In genomic region chr15:31326729-31327673, GRCh38 we compare ENCODE assay signal across 7 cellular contexts. TPM values are rescaled to one million over a fixed set of nuclear protein-coding genes. Genes with fewer than 3 reads are reported as not detected.
DNase-seq lines count a peak whose midpoint lies in the region; ATAC-seq lines count a peak whose summit lies in the region.

Gene KLF13 (plus strand): TSS chr15:31326835. CDS start chr15:31327213, 378 bp downstream.

- H3K36me3 ChIP-seq in NT2/D1 (ENCODE audit: insufficient read depth, insufficient read length, low read length): no peaks in the 10 kb centered on the region

- intact Hi-C loops in Right ventricle myocardium superior (cut with DNase I) (loop anchor here (1.0 to 10.0 kb wide), 5 partner anchors 39 to 158 kb away; no protein-coding TSS in a partner anchor), posterior cingulate gyrus (cut with DNase I) (loop anchor here (1.0 kb wide), 2 partner anchors 47 to 112 kb away; no protein-coding TSS in a partner anchor)

- peak; percentile 50 for ATAC-seq in GM18861 (IDR thresholded peaks at IDR 0.05; ENCODE audit: unreplicated experiment)
- ATAC-seq in HG02759 (IDR thresholded peaks at IDR 0.05; ENCODE audit: unreplicated experiment): peak; percentile 59
- peak; percentile 31 for ATAC-seq in Right ventricle myocardium superior (ENCODE audit: poor library complexity)

- peaks cover 9% of the 10 kb centered on the region for H3K4me1 ChIP-seq in NT2/D1 (ENCODE audit: insufficient read depth, insufficient read length)

- peaks cover 35% of the 10 kb centered on the region for H3K27me3 ChIP-seq in NT2/D1 (ENCODE audit: insufficient read depth, insufficient read length)

- peak within 1 kb of the TSS; percentile 69 for H3K4me3 Mint-ChIP-seq in activated naive CD8-positive, alpha-beta T cell

- H3K9me3 ChIP-seq in NT2/D1 (ENCODE audit: insufficient read depth, low read length): no peaks in the 10 kb centered on the region

- no peak for DNase-seq in NT2/D1 (ENCODE audit: low read depth, low spot score)
- DNase-seq in Right ventricle myocardium superior: peak; percentile 84
- DNase-seq in posterior cingulate gyrus: peak in 9 of 10 donors; percentile 45 to 94 (median 62)
- no peak for DNase-seq in EL

- H3K9me3 Mint-ChIP-seq in activated naive CD8-positive, alpha-beta T cell (ENCODE audit: low read depth): no peaks in the 10 kb centered on the region

- H3K27ac Mint-ChIP-seq in activated naive CD8-positive, alpha-beta T cell: no peak within 1 kb of the TSS

- peaks cover 56% of the 10 kb centered on the region for H3K4me1 Mint-ChIP-seq in activated naive CD8-positive, alpha-beta T cell (ENCODE audit: low read depth)

- H3K36me3 Mint-ChIP-seq in activated naive CD8-positive, alpha-beta T cell: no peaks in the 10 kb centered on the region

- H3K27me3 Mint-ChIP-seq in activated naive CD8-positive, alpha-beta T cell: no peaks in the 10 kb centered on the region

- peak within 1 kb of the TSS; percentile 54 for H3K4me3 ChIP-seq in NT2/D1 (ENCODE audit: insufficient read length, low read depth)

- H3K9ac ChIP-seq in NT2/D1 (ENCODE audit: insufficient read length, low read depth): peak within 1 kb of the TSS; percentile 88

RNA-seq across cellular contexts. Expression of gene KLF13, which starts in this region (rescaled TPM):
- total RNA-seq in Right ventricle myocardium superior: 65.7 TPM

Comparison
In these comparisons a context has a peak if more than half of its experiments do, and no peak if none do; other contexts are left out.
1. DNase-seq: peak in Right ventricle myocardium superior (single experiment) and posterior cingulate gyrus (9 of 10); none in NT2/D1 (single experiment) and EL (single experiment).
2. Peak in every context shown above with its lines, with median percentiles within 50 percentile points of each other: ATAC-seq.